ENCODE assay signal across 1 cellular context in genomic region chr11:66665369-66665768, GRCh38.
TF ChIP-seq lines count a peak whose summit lies in the region.

No MANE protein-coding gene starts in this region.

TF ChIP-seq in liver, 16 proteins besides CTCF, POLR2A, EP300 and RAD21:
- no peak for TF ChIP-seq FOXA1 (IDR thresholded peaks at IDR 0.05)
- TF ChIP-seq HNF4A (conservative IDR thresholded peaks at IDR 0.05) = peak in 1 of 2 donors; percentile 12
- TF ChIP-seq, protein P1, sequence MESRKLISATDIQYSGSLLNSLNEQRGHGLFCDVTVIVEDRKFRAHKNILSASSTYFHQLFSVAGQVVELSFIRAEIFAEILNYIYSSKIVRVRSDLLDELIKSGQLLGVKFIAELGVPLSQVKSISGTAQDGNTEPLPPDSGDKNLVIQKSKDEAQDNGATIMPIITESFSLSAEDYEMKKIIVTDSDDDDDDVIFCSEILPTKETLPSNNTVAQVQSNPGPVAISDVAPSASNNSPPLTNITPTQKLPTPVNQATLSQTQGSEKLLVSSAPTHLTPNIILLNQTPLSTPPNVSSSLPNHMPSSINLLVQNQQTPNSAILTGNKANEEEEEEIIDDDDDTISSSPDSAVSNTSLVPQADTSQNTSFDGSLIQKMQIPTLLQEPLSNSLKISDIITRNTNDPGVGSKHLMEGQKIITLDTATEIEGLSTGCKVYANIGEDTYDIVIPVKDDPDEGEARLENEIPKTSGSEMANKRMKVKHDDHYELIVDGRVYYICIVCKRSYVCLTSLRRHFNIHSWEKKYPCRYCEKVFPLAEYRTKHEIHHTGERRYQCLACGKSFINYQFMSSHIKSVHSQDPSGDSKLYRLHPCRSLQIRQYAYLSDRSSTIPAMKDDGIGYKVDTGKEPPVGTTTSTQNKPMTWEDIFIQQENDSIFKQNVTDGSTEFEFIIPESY (IDR thresholded peaks at IDR 0.05) = peak; percentile 19
TF ChIP-seq in liver: peak in this region for 2.
